In the genomic region with DNA sequence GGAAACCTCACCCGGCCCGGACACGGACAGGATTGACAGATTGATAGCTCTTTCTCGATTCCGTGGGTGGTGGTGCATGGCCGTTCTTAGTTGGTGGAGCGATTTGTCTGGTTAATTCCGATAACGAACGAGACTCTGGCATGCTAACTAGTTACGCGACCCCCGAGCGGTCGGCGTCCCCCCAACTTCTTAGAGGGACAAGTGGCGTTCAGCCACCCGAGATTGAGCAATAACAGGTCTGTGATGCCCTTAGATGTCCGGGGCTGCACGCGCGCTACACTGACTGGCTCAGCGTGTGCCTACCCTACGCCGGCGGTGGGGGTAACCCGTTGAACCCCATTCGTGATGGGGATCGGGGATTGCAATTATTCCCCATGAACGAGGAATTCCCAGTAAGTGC, we compare ENCODE assay signal across 8 cellular contexts.
A peak's percentile ranks its signal among the peaks of the same experiment; 100 is the strongest.
DNase-seq lines count a peak whose midpoint lies in the region; ATAC-seq and TF ChIP-seq lines count a peak whose summit lies in the region.
"Not testable (repeated sequence)": the region's sequence is repeated elsewhere in the genome, so short reads cannot be mapped to it uniquely, and the experiment has no call there.

No MANE protein-coding gene starts in this region.

- H3K27me3 Mint-ChIP-seq in CD4-positive, alpha-beta memory T cell; progenitor cell of endocrine pancreas: not testable (repeated sequence)

- not testable (repeated sequence) for H3K4me1 Mint-ChIP-seq in CD4-positive, alpha-beta memory T cell; progenitor cell of endocrine pancreas (ENCODE audit: low read depth); stimulated activated effector memory CD8-positive, alpha-beta T cell treated with anti-CD3 and anti-CD28 coated beads, Interleukin-12 subunit alpha, Interleukin-12 subunit beta, amount 100 ng/mL, for 72 hours

- not testable (repeated sequence) for H3K4me3 ChIP-seq in CD4-positive, alpha-beta memory T cell (ENCODE audit: low read length in 2 of 2); lung

- H3K36me3 Mint-ChIP-seq in CD4-positive, alpha-beta memory T cell; progenitor cell of endocrine pancreas (ENCODE audit: insufficient read depth); stimulated activated effector memory CD8-positive, alpha-beta T cell treated with anti-CD3 and anti-CD28 coated beads, Interleukin-12 subunit alpha, Interleukin-12 subunit beta, amount 100 ng/mL, for 72 hours: not testable (repeated sequence)

- not testable (repeated sequence) for H3K4me3 Mint-ChIP-seq in CD4-positive, alpha-beta memory T cell; progenitor cell of endocrine pancreas (ENCODE audit: low read depth); stimulated activated effector memory CD8-positive, alpha-beta T cell treated with anti-CD3 and anti-CD28 coated beads, Interleukin-12 subunit alpha, Interleukin-12 subunit beta, amount 100 ng/mL, for 72 hours

- TF ChIP-seq CTCF in lung (IDR thresholded peaks at IDR 0.05; ENCODE audit: control extremely low read depth, extremely low read depth); progenitor cell of endocrine pancreas (IDR thresholded peaks at IDR 0.05; ENCODE audit: unreplicated experiment): not testable (repeated sequence)

- ATAC-seq in lung (ENCODE audit: insufficient read depth, low FRiP score); stimulated activated effector memory CD8-positive, alpha-beta T cell treated with anti-CD3 and anti-CD28 coated beads, Interleukin-12 subunit alpha, Interleukin-12 subunit beta, amount 100 ng/mL, for 72 hours: not testable (repeated sequence)

- not testable (repeated sequence) for H3K27ac Mint-ChIP-seq in CD4-positive, alpha-beta memory T cell; progenitor cell of endocrine pancreas; stimulated activated effector memory CD8-positive, alpha-beta T cell treated with anti-CD3 and anti-CD28 coated beads, Interleukin-12 subunit alpha, Interleukin-12 subunit beta, amount 100 ng/mL, for 72 hours

- intact Hi-C loops in CD4-positive, alpha-beta memory T cell (cut with micrococcal nuclease), result not testable (repeated sequence)

- H3K9me3 ChIP-seq in CD4-positive, alpha-beta memory T cell (ENCODE audit: control insufficient read depth in 1 of 2, low read length in 2 of 2); lung (ENCODE audit: control insufficient read depth in 2 of 2, insufficient read depth in 1 of 2, low read length in 1 of 2): not testable (repeated sequence)

- POLR2A ChIA-PET in CD4-positive, alpha-beta memory T cell (lab: Charles Lee; ENCODE audit: partially characterized antibody), result not testable (repeated sequence)

- not testable (repeated sequence) for H3K9me3 Mint-ChIP-seq in CD4-positive, alpha-beta memory T cell; progenitor cell of endocrine pancreas (ENCODE audit: low read depth); stimulated activated effector memory CD8-positive, alpha-beta T cell treated with anti-CD3 and anti-CD28 coated beads, Interleukin-12 subunit alpha, Interleukin-12 subunit beta, amount 100 ng/mL, for 72 hours

- not testable (repeated sequence) for H3K4me1 ChIP-seq in CD4-positive, alpha-beta memory T cell (ENCODE audit: insufficient read depth, low read length); lung (ENCODE audit: control insufficient read depth in 2 of 2, insufficient read depth in 2 of 2, low read length in 2 of 2)

- CTCF ChIA-PET in CD4-positive, alpha-beta memory T cell (lab: Charles Lee; ENCODE audit: partially characterized antibody), result not testable (repeated sequence)

- no CpG with 5 or more reads among the region's 30 CpGs for WGBS in lung, 2 donors

- peak in 4 of 5 donors; percentile 19 to 49 (median 37) for DNase-seq in CD4-positive, alpha-beta memory T cell
- peak; percentile 28 for DNase-seq in activated CD4-positive, CD25-positive, alpha-beta regulatory T cell treated with anti-CD3 and anti-CD28 coated beads, Interleukin-2, amount 50 U/mL, for 72 hours
- peak; percentile 64 for DNase-seq in activated CD8-positive, alpha-beta memory T cell treated with anti-CD3 and anti-CD28 coated beads for 24 hours
- DNase-seq in activated T-helper 1 cell treated with Interleukin-2 at 50 U/mL for 16 hours (ENCODE audit: low read depth), result peak; percentile 0
- peak; percentile 16 for DNase-seq in central memory CD4-positive, alpha-beta T cell
- peak; percentile 4 for DNase-seq in lung (ENCODE audit: low spot score)
- DNase-seq in progenitor cell of endocrine pancreas (ENCODE audit: low spot score, unreplicated experiment), result peak; percentile 3
- peak; percentile 11 to 62 for DNase-seq in stimulated activated effector memory CD8-positive, alpha-beta T cell treated with anti-CD3 and anti-CD28 coated beads, Interleukin-12 subunit alpha, Interleukin-12 subunit beta, amount 100 ng/mL, for 72 hours (ENCODE audit: low spot score in 2 of 2)

- not testable (repeated sequence) for H3K27me3 ChIP-seq in CD4-positive, alpha-beta memory T cell (ENCODE audit: insufficient read depth, low read length); lung (ENCODE audit: control insufficient read depth, insufficient read depth)

- not testable (repeated sequence) for H3K27ac ChIP-seq in CD4-positive, alpha-beta memory T cell (ENCODE audit: low read depth, low read length); lung (ENCODE audit: low read depth in 1 of 2, low read length in 1 of 2)

- not testable (repeated sequence) for H3K36me3 ChIP-seq in CD4-positive, alpha-beta memory T cell (ENCODE audit: insufficient read depth, low read length); lung (ENCODE audit: control insufficient read depth in 2 of 2, insufficient read depth in 2 of 2, low read length in 2 of 2)

Comparison
In these comparisons a context has a peak if more than half of its experiments do, and no peak if none do; other contexts are left out.
1. DNase-seq: peak in every context shown above with its lines; median percentile 64 in activated CD8-positive, alpha-beta memory T cell treated with anti-CD3 and anti-CD28 coated beads for 24 hours; 37 in CD4-positive, alpha-beta memory T cell; 36 in stimulated activated effector memory CD8-positive, alpha-beta T cell treated with anti-CD3 and anti-CD28 coated beads, Interleukin-12 subunit alpha, Interleukin-12 subunit beta, amount 100 ng/mL, for 72 hours; 28 in activated CD4-positive, CD25-positive, alpha-beta regulatory T cell treated with anti-CD3 and anti-CD28 coated beads, Interleukin-2, amount 50 U/mL, for 72 hours; 16 in central memory CD4-positive, alpha-beta T cell; 4 in lung; 3 in progenitor cell of endocrine pancreas; 0 in activated T-helper 1 cell treated with Interleukin-2 at 50 U/mL for 16 hours.